8 cellular contexts compared by ENCODE assay signal in the genomic region with DNA sequence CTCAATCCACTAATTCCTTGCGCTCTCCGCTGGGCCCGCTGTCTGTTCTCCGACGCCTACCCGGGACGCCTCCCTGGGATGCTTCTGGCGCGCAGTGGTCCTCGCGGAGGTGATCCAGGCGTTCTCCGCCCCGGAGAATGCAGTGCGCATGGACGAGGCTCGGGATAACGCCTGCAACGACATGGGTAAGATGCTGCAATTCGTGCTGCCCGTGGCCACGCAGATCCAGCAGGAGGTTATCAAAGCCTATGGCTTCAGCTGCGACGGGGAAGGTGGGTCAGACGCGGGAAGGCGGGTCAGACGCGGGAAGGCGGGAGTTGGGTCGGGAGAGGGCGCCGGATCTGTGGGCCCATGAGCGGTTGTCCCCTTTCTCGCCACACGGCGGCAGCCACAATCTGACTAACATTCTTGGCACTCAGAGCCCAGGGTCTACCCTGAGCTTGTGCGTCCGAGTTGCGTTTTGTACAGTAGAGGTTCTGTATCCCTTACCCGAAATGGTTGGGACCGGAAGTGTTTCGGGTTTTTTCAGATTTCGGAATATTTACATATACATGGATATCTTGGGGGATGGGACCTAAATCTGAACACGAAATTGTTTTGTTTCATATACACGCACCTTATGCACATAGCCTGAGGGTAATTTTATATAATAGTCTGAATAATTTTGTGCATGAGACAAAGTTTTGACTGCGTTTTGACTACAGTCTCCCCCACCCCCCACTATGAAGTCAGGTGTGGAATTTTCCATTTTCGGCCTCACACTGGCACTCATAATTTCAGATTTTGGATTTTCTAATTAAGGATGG.
DNase-seq lines count a peak whose midpoint lies in the region; ATAC-seq and TF ChIP-seq lines count a peak whose summit lies in the region.

No MANE protein-coding gene starts in this region.

- ATAC-seq in GM19023 (IDR thresholded peaks at IDR 0.05; ENCODE audit: unreplicated experiment) (peak; percentile 34), HG03378 (IDR thresholded peaks at IDR 0.05; ENCODE audit: unreplicated experiment) (peak; percentile 29)

- DNase-seq in AG09319 (ENCODE audit: extremely low read depth, low read depth) (peak; percentile 85), NCI-H446 treated with DMSO at 0.1 percent for 48 hours (lab: John Stamatoyannopoulos, UW) (peak; percentile 99), choroid plexus epithelial cell (ENCODE audit: low read depth) (peak; percentile 94), kidney tubule cell (ENCODE audit: low spot score) (peak; percentile 92)
- peak; percentile 75 to 86 for DNase-seq in activated CD4-positive, alpha-beta T cell treated with anti-CD3 and anti-CD28 coated beads for 24 hours (ENCODE audit: low read depth in 2 of 2)
- peak; percentile 83 for DNase-seq in stimulated activated CD4-positive, alpha-beta T cell treated with anti-CD3 and anti-CD28 coated beads, Interleukin-15, amount 100 ng/mL, for 48 hours (ENCODE audit: low read depth in 2 of 2)

- TF ChIP-seq CTCF in AG09319 (IDR thresholded peaks at IDR 0.05; ENCODE audit: low read depth, low read length) = peak; percentile 87
- TF ChIP-seq CTCF in choroid plexus epithelial cell (conservative IDR thresholded peaks at IDR 0.05; ENCODE audit: low read depth, low read length) = peak; percentile 86

- H3K4me3 ChIP-seq in choroid plexus epithelial cell (ENCODE audit: low read depth, low read length) = peak overlapping the region; percentile 86

Comparison
In these comparisons a context has a peak if more than half of its experiments do, and no peak if none do; other contexts are left out.
1. Peak in every context shown above with its lines: DNase-seq, ATAC-seq and H3K4me3 ChIP-seq.